In genomic region chr10:65275296-65275695, GRCh38 we compare ENCODE assay signal across 17 cellular contexts.
DNase-seq lines count a peak whose midpoint lies in the region; ATAC-seq, FAIRE-seq and TF ChIP-seq lines count a peak whose summit lies in the region.
"Had no signal": no experiment of that assay in that cellular context is flagged by ENCODE, and none has a peak within 500 bp of the region (broad histone marks: within the 10 kb centered on the region; RNA-seq: fewer than 3 reads in every experiment).

No MANE protein-coding gene starts in this region.

- CTCF ChIA-PET in A549 (lab: Yijun Ruan, JAX), result no interaction called here

- intact Hi-C loops in stomach (cut with DNase I; ENCODE audit: low total_unique reads), result no loop called here

- H3K27me3 ChIP-seq in RWPE2 (ENCODE audit: insufficient read depth, poor library complexity, severe bottlenecking) (no peaks in the 10 kb centered on the region), stomach (no peaks in the 10 kb centered on the region)
- H3K27me3 ChIP-seq: BE2C had no signal

- H3K4me3 ChIP-seq in A549 (no peak overlapping the region), RWPE2 (ENCODE audit: severe bottlenecking) (no peak overlapping the region), stomach (no peak overlapping the region)
- H3K4me3 ChIP-seq: GM23338, K562 had no signal

- ATAC-seq in A549 (peak; percentile 73 to 87), RWPE2 (ENCODE audit: low read depth) (peak; percentile 56; the same call in 1 of the 3 replicates)
- ATAC-seq: GM23338, K562 had no signal

- DNase-seq in A549 (ENCODE audit: low read depth in 1 of 2, low spot score in 1 of 2) (peak; percentile 29 to 54), HT-29 (ENCODE audit: low spot score) (peak; percentile 34), RWPE2 (ENCODE audit: low spot score) (no peak), urothelium cell line (ENCODE audit: low spot score) (peak; percentile 21), GM19240 (ENCODE audit: insufficient read length, low spot score) (no peak), COLO668 (lab: John Stamatoyannopoulos, UW; ENCODE audit: unreplicated experiment) (no peak), stomach (no peak)
- DNase-seq: BE2C; CD4-positive, alpha-beta memory T cell; COR-L47; H9; Kasumi-1 had no signal

- H3K36me3 ChIP-seq in RWPE2 (ENCODE audit: low read depth) (no peaks in the 10 kb centered on the region), stomach (no peaks in the 10 kb centered on the region)
- H3K36me3 ChIP-seq: BE2C had no signal

- no peak for FAIRE-seq in A549 (lab: Jason Lieb, UNC)
- no peak for FAIRE-seq in urothelium cell line (lab: Jason Lieb, UNC)
- FAIRE-seq: A204.1, D721Med, K562 had no signal

- H3K4me1 ChIP-seq in A549 (peaks cover 14% of the 10 kb centered on the region), RWPE2 (ENCODE audit: insufficient read depth, poor library complexity, severe bottlenecking) (no peaks in the 10 kb centered on the region), stomach (no peaks in the 10 kb centered on the region)

- no peak for TF ChIP-seq POLR2A in A549 (IDR thresholded peaks at IDR 0.05; ENCODE audit: low read length)
- no peak for TF ChIP-seq POLR2A in stomach (IDR thresholded peaks at IDR 0.05)

- 1% methylated on average over 4 of the region's 4 CpGs for WGBS in A549 (ENCODE audit: missing lambda C conversion rate)
- 52 to 74% (median 71%) methylated on average over 4 of the region's 4 CpGs for WGBS in stomach, 5 donors

- POLR2A ChIA-PET in A549 (lab: Yijun Ruan, JAX), result no interaction called here

- H3K27ac ChIP-seq in A549 (no peak overlapping the region), RWPE2 (ENCODE audit: poor library complexity, severe bottlenecking) (no peak overlapping the region), stomach (no peak overlapping the region)
- H3K27ac ChIP-seq: C4-2B had no signal

- no peak for TF ChIP-seq EP300 in A549 (IDR thresholded peaks at IDR 0.05)
- TF ChIP-seq EP300 in stomach (IDR thresholded peaks at IDR 0.05), result no peak

- TF ChIP-seq CTCF in A549 (IDR thresholded peaks at IDR 0.05) (no peak), RWPE2 (IDR thresholded peaks at IDR 0.05; ENCODE audit: poor library complexity, severe bottlenecking) (no peak), stomach (IDR thresholded peaks at IDR 0.05) (no peak)

- TF ChIP-seq RAD21 in A549 (conservative IDR thresholded peaks at IDR 0.05 in 1 of 2, IDR thresholded peaks at IDR 0.05 in 1 of 2), result no peak

- peak overlapping the region; percentile 15 for H3K4me2 ChIP-seq in A549
- H3K4me2 ChIP-seq: GM23338 had no signal

- H3K9me3 ChIP-seq in A549 (peaks cover 2% of the 10 kb centered on the region; the same call in 1 of the 3 replicates), RWPE2 (ENCODE audit: severe bottlenecking) (no peaks in the 10 kb centered on the region), stomach (peaks cover 0 to 24% (median 13%) of the 10 kb centered on the region in 4 donors)
- H3K9me3 ChIP-seq: BE2C had no signal

TF ChIP-seq in A549, 52 proteins besides CTCF, POLR2A, EP300 and RAD21:
- TF ChIP-seq BHLHE40 (IDR thresholded peaks at IDR 0.05; ENCODE audit: low read depth, low read length), result no peak
- TF ChIP-seq HDAC2 (IDR thresholded peaks at IDR 0.05), result no peak
- 0 out of 2 replicates have a peak, but pooled peaks have one; percentile 37 for TF ChIP-seq JUNB (IDR thresholded peaks at IDR 0.05)
- peak; percentile 39; the same call in 1 of the 2 replicates for TF ChIP-seq FOSL2 (IDR thresholded peaks at IDR 0.05)
- TF ChIP-seq FOSL2 (CRISPR knock-in tag; IDR thresholded peaks at IDR 0.05), result peak; percentile 24; the same call in 1 of the 2 replicates
- TF ChIP-seq, protein P1, sequence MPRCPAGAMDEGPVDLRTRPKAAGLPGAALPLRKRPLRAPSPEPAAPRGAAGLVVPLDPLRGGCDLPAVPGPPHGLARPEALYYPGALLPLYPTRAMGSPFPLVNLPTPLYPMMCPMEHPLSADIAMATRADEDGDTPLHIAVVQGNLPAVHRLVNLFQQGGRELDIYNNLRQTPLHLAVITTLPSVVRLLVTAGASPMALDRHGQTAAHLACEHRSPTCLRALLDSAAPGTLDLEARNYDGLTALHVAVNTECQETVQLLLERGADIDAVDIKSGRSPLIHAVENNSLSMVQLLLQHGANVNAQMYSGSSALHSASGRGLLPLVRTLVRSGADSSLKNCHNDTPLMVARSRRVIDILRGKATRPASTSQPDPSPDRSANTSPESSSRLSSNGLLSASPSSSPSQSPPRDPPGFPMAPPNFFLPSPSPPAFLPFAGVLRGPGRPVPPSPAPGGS (IDR thresholded peaks at IDR 0.05), result no peak
- TF ChIP-seq ZC3H11A (IDR thresholded peaks at IDR 0.05), result no peak
- TF ChIP-seq GATA3 (IDR thresholded peaks at IDR 0.05; ENCODE audit: borderline replicate concordance), result 0 out of 2 replicates have a peak, but pooled peaks have one; percentile 27
- no peak for TF ChIP-seq RFX5 (IDR thresholded peaks at IDR 0.05)

Comparison
In these comparisons a context has a peak if more than half of its experiments do, and no peak if none do; other contexts are left out.
1. DNase-seq: peak in A549 (2 of 2), HT-29 (single experiment) and urothelium cell line (single experiment); none in RWPE2 (single experiment), GM19240 (single experiment), COLO668 (single experiment) and stomach (single experiment).